9 cellular contexts compared by ENCODE assay signal in genomic region chr7:145848691-145849090, GRCh38.
A peak's percentile ranks its signal among the peaks of the same experiment; 100 is the strongest.
DNase-seq lines count a peak whose midpoint lies in the region; ATAC-seq and TF ChIP-seq lines count a peak whose summit lies in the region.
"Had no signal": no experiment of that assay in that cellular context is flagged by ENCODE, and none has a peak within 500 bp of the region (broad histone marks: within the 10 kb centered on the region; RNA-seq: fewer than 3 reads in every experiment).

No MANE protein-coding gene starts in this region.

- H3K27me3 ChIP-seq in PC-3 (ENCODE audit: low read length) (no peaks in the 10 kb centered on the region), lower lobe of right lung (ENCODE audit: low read depth) (no peaks in the 10 kb centered on the region)
- H3K27me3 ChIP-seq: esophagus squamous epithelium had no signal

- no peaks in the 10 kb centered on the region for H3K36me3 ChIP-seq in PC-3 (ENCODE audit: low read depth, low read length)
- no peaks in the 10 kb centered on the region for H3K36me3 ChIP-seq in lower lobe of right lung
- H3K36me3 ChIP-seq: esophagus squamous epithelium had no signal

- H3K4me3 ChIP-seq in PC-3 (ENCODE audit: low read length) (no peak overlapping the region), lower lobe of right lung (no peak overlapping the region)
- H3K4me3 ChIP-seq: esophagus squamous epithelium had no signal

- H3K9me3 ChIP-seq in PC-3 (ENCODE audit: low read length) (no peaks in the 10 kb centered on the region), lower lobe of right lung (no peaks in the 10 kb centered on the region)

- no TSS peak for BruUV-seq in PC-3 (replicated peaks; lab: Mats Ljungman, UMichigan)

- ATAC-seq in HG02610 (IDR thresholded peaks at IDR 0.05; ENCODE audit: unreplicated experiment) (peak; percentile 57), PC-3 (peak; percentile 64; the same call in 1 of the 2 replicates), lower lobe of right lung (no peak), GM21360 (IDR thresholded peaks at IDR 0.05; ENCODE audit: unreplicated experiment) (no peak), HG02870 (IDR thresholded peaks at IDR 0.05; ENCODE audit: unreplicated experiment) (no peak)
- ATAC-seq: left lobe of liver had no signal

- TF ChIP-seq CTCF in PC-3 (conservative IDR thresholded peaks at IDR 0.05; ENCODE audit: low read depth, low read length) (peak; percentile 69), lower lobe of right lung (IDR thresholded peaks at IDR 0.05) (peak; percentile 11)

- no peak overlapping the region for H2AFZ ChIP-seq in PC-3 (ENCODE audit: low read length)

- no peaks in the 10 kb centered on the region for H3K79me2 ChIP-seq in PC-3 (ENCODE audit: low read length)

- intact Hi-C loops in PC-3 (cut with micrococcal nuclease) (loop anchor here (1.0 to 10.0 kb wide), 2 partner anchors 678 to 814 kb away; no protein-coding TSS in a partner anchor), lower lobe of right lung (cut with DNase I) (no loop called here)

- H3K9me2 ChIP-seq in PC-3 (replicated peaks; ENCODE audit: low read length): no peaks in the 10 kb centered on the region

- POLR2A ChIA-PET in PC-3 (lab: Charles Lee; ENCODE audit: unreplicated experiment): no interaction called here

- H3K4me2 ChIP-seq in PC-3 (ENCODE audit: low read length): no peak overlapping the region

- H3K4me1 ChIP-seq in PC-3 (ENCODE audit: insufficient read depth, low read length) (no peaks in the 10 kb centered on the region), lower lobe of right lung (no peaks in the 10 kb centered on the region)
- H3K4me1 ChIP-seq: esophagus squamous epithelium had no signal

- no peak overlapping the region for H3K9ac ChIP-seq in PC-3 (ENCODE audit: low read length)

- CTCF ChIA-PET in PC-3 (lab: Charles Lee): interaction anchor here (0.5 to 0.7 kb wide), 3 partner anchors 70 to 679 kb away, joined by 3 to 6 read pairs (median 3); no protein-coding TSS in a partner anchor

- H3K27ac ChIP-seq in PC-3 (ENCODE audit: low read length) (no peak overlapping the region), lower lobe of right lung (no peak overlapping the region)
- H3K27ac ChIP-seq: esophagus squamous epithelium had no signal

- no peaks in the 10 kb centered on the region for H4K20me1 ChIP-seq in PC-3 (ENCODE audit: low read length)

- DNase-seq in DMS53 treated with DMSO at 0.1 percent for 48 hours (lab: John Stamatoyannopoulos, UW; ENCODE audit: unreplicated experiment): peak; percentile 21
- DNase-seq in PC-3: peak; percentile 25
- no peak for DNase-seq in lower lobe of right lung
- no peak for DNase-seq in iPS-NIHi7 (ENCODE audit: extremely low spot score)
- DNase-seq: esophagus squamous epithelium had no signal

- no peaks in the 10 kb centered on the region for H3F3A ChIP-seq in PC-3 (ENCODE audit: low read length, unreplicated experiment)

Comparison
In these comparisons a context has a peak if more than half of its experiments do, and no peak if none do; other contexts are left out.
1. DNase-seq: peak in DMS53 treated with DMSO at 0.1 percent for 48 hours (single experiment) and PC-3 (single experiment); none in lower lobe of right lung (single experiment) and iPS-NIHi7 (single experiment).
2. ATAC-seq: peak in HG02610 (single experiment) and PC-3 (single experiment); none in lower lobe of right lung (0 of 2), GM21360 (single experiment) and HG02870 (single experiment).